In the genomic region with DNA sequence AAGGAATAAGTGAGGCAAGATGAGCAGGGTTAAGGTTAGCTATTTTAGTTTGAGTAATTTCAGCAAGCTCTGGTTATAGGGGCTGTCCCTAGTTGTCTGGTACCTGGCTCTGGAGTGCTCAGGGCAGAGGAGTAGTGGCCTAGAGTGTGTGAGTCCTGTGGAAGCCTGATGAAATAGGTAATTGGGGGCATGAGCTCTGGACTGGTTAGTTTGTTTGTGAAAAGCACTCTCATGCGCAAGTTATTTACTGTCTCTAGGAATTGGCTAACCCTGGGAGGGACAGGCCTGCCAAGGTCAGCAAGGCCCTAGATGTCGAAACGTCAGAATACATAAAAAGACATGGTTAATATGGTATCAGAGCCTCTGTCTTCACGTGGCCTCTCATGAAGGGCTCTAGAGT, we compare ENCODE assay signal across 21 cellular contexts.
DNase-seq lines count a peak whose midpoint lies in the region; ATAC-seq, FAIRE-seq and TF ChIP-seq lines count a peak whose summit lies in the region.
"Had no signal": no experiment of that assay in that cellular context is flagged by ENCODE, and none has a peak within 500 bp of the region (broad histone marks: within the 10 kb centered on the region; RNA-seq: fewer than 3 reads in every experiment).

No MANE protein-coding gene starts in this region.

- in situ Hi-C loops in HepG2 (cut with HindIII; ENCODE audit: extremely low pct_ligation_motif_present, low pct_unique_long_range_greater_than_20kb): no loop called here

- TF ChIP-seq EP300 in HepG2 (IDR thresholded peaks at IDR 0.05; ENCODE audit: low read depth in 2 of 2, low read length in 2 of 2): no peak
- no peak for TF ChIP-seq EP300 in HepG2 (CRISPR knock-in tag; IDR thresholded peaks at IDR 0.05; ENCODE audit: borderline replicate concordance)

- FAIRE-seq in HepG2 (lab: Jason Lieb, UNC): no peak
- FAIRE-seq: D721Med, GM12878, H54 had no signal

- H3K9ac ChIP-seq in OCI-LY3 (ENCODE audit: low read length): peak overlapping the region; percentile 44; the same call in 1 of the 2 replicates
- no peak overlapping the region for H3K9ac ChIP-seq in HepG2 (ENCODE audit: insufficient read depth, low read depth, low read length)
- H3K9ac ChIP-seq: BLaER1 had no signal

- peak overlapping the region; percentile 91 for H3K27ac ChIP-seq in OCI-LY3 (ENCODE audit: low read length)
- H3K27ac ChIP-seq in HepG2 (ENCODE audit: extremely low read length, insufficient read depth, low read length): no peak overlapping the region
- H3K27ac ChIP-seq: 22Rv1, BLaER1, C4-2B had no signal

- TF ChIP-seq RAD21 in HepG2 (CRISPR knock-in tag; IDR thresholded peaks at IDR 0.05): no peak

- TF ChIP-seq POLR2A in HepG2 (IDR thresholded peaks at IDR 0.05; ENCODE audit: insufficient read depth in 1 of 2, low read depth in 2 of 2, low read length in 2 of 2): no peak

- H3K9me3 ChIP-seq in OCI-LY3 (ENCODE audit: insufficient read depth, low read length) (no peaks in the 10 kb centered on the region), HepG2 (ENCODE audit: low read length) (peaks cover 18% of the 10 kb centered on the region; the same call in 1 of the 2 replicates)
- H3K9me3 ChIP-seq: BLaER1, HAP-1 had no signal

- intact Hi-C loops in HepG2 (cut with micrococcal nuclease; ENCODE audit: unreplicated experiment): no loop called here

- ATAC-seq in GM18868 (IDR thresholded peaks at IDR 0.05; ENCODE audit: unreplicated experiment) (peak; percentile 57), HepG2 (peak; percentile 99), GM21717 (IDR thresholded peaks at IDR 0.05; ENCODE audit: unreplicated experiment) (no peak)
- ATAC-seq: GM12878 had no signal

- H3K79me2 ChIP-seq in OCI-LY3 (ENCODE audit: low read length): no peaks in the 10 kb centered on the region
- no peaks in the 10 kb centered on the region for H3K79me2 ChIP-seq in HepG2 (ENCODE audit: insufficient read depth, low read length)

- no peak overlapping the region for H2AFZ ChIP-seq in OCI-LY3 (ENCODE audit: low read depth, low read length)
- no peak overlapping the region for H2AFZ ChIP-seq in HepG2 (ENCODE audit: low read length)

- no TSS peak for BruUV-seq in HepG2 (replicated peaks; lab: Mats Ljungman, UMichigan)

- H3K36me3 ChIP-seq in OCI-LY3 (replicated peaks; ENCODE audit: low read depth, low read length) (peaks cover 12% of the 10 kb centered on the region), HepG2 (replicated peaks in 1 of 2; ENCODE audit: control insufficient read depth in 1 of 2, insufficient read depth in 2 of 2, low read length in 2 of 2) (no peaks in the 10 kb centered on the region)
- H3K36me3 ChIP-seq: BLaER1, HAP-1 had no signal

- H3K4me2 ChIP-seq in OCI-LY3 (ENCODE audit: low read length): 0 out of 2 replicates have a peak overlapping the region, but pooled peaks have one; percentile 11
- no peak overlapping the region for H3K4me2 ChIP-seq in HepG2 (ENCODE audit: low read depth, low read length)
- H3K4me2 ChIP-seq: BLaER1 had no signal

- H3K4me1 ChIP-seq in OCI-LY3 (ENCODE audit: low read length) (peaks cover 38% of the 10 kb centered on the region), HepG2 (ENCODE audit: insufficient read depth, low read length) (no peaks in the 10 kb centered on the region; the same call in 1 of the 2 replicates)
- H3K4me1 ChIP-seq: BLaER1, HAP-1 had no signal

- WGBS in HepG2 (ENCODE audit: low lambda C conversion rate): 3% methylated on average over 4 of the region's 4 CpGs

- TF ChIP-seq CTCF in OCI-LY3 (IDR thresholded peaks at IDR 0.05; ENCODE audit: low read depth, low read length): no peak
- no peak for TF ChIP-seq CTCF in HepG2 (CRISPR knock-in tag; IDR thresholded peaks at IDR 0.05)

- DNase-seq in HepG2 (ENCODE audit: low spot score): peak; percentile 26
- no peak for DNase-seq in NCI-H1694 (lab: John Stamatoyannopoulos, UW)
- DNase-seq in HPDE6-E6E7 (ENCODE audit: extremely low spot score): no peak
- DNase-seq: CD4-positive, CD25-positive, alpha-beta regulatory T cell; CD8-positive, alpha-beta memory T cell; DMS 273 treated with DMSO at 0.1 percent for 48 hours; DMS79; EL; GDM1; GOT3; HFFc6 had no signal

- CTCF ChIA-PET in HepG2 (lab: Yijun Ruan, JAX; ENCODE audit: low intra/inter-chr PET ratio, low total read pairs): no interaction called here

- H3K4me3 ChIP-seq in OCI-LY3 (ENCODE audit: low read length) (no peak overlapping the region), HepG2 (replicated peaks in 1 of 3; ENCODE audit: insufficient read depth in 1 of 3, low read depth in 2 of 3, low read length in 3 of 3) (no peak overlapping the region)
- H3K4me3 ChIP-seq: BLaER1, GM12878, HAP-1 had no signal

- no peaks in the 10 kb centered on the region for H3K27me3 ChIP-seq in OCI-LY3 (ENCODE audit: low read depth, low read length)
- H3K27me3 ChIP-seq in HepG2 (ENCODE audit: control insufficient read depth in 1 of 2, insufficient read depth in 2 of 2, low read length in 2 of 2): no peaks in the 10 kb centered on the region
- H3K27me3 ChIP-seq: BLaER1 had no signal

- H4K20me1 ChIP-seq in OCI-LY3 (ENCODE audit: insufficient read depth, low read length) (no peaks in the 10 kb centered on the region), HepG2 (ENCODE audit: insufficient read depth, low read length) (no peaks in the 10 kb centered on the region)
- H4K20me1 ChIP-seq: BLaER1 had no signal

- POLR2A ChIA-PET in HepG2 (lab: Yijun Ruan, JAX): no interaction called here

TF ChIP-seq in HepG2, 621 proteins besides CTCF, POLR2A, EP300 and RAD21 (continues in another document):
- TF ChIP-seq TAF1 (CRISPR knock-in tag; IDR thresholded peaks at IDR 0.05) (no peak), U2AF2 (IDR thresholded peaks at IDR 0.05; ENCODE audit: low read depth, low read length) (no peak), DNMT1 (CRISPR knock-in tag; IDR thresholded peaks at IDR 0.05) (no peak), FOXP1 (IDR thresholded peaks at IDR 0.05) (no peak), FOXP1 (CRISPR knock-in tag; IDR thresholded peaks at IDR 0.05) (peak; percentile 66), CHCHD3 (CRISPR knock-in tag; IDR thresholded peaks at IDR 0.05) (no peak), TOPORS (CRISPR knock-in tag; IDR thresholded peaks at IDR 0.05) (no peak), ZBTB3 (CRISPR knock-in tag; IDR thresholded peaks at IDR 0.05; ENCODE audit: borderline replicate concordance, low read depth) (no peak), NFKB2 (CRISPR knock-in tag; IDR thresholded peaks at IDR 0.05; ENCODE audit: borderline replicate concordance) (no peak)
- TF ChIP-seq, protein P1, sequence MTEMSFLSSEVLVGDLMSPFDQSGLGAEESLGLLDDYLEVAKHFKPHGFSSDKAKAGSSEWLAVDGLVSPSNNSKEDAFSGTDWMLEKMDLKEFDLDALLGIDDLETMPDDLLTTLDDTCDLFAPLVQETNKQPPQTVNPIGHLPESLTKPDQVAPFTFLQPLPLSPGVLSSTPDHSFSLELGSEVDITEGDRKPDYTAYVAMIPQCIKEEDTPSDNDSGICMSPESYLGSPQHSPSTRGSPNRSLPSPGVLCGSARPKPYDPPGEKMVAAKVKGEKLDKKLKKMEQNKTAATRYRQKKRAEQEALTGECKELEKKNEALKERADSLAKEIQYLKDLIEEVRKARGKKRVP (CRISPR knock-in tag; IDR thresholded peaks at IDR 0.05): peak in 1 of 2 experiments; percentile 61; a peak in 2 of 4 replicates
- TF ChIP-seq, protein P2, sequence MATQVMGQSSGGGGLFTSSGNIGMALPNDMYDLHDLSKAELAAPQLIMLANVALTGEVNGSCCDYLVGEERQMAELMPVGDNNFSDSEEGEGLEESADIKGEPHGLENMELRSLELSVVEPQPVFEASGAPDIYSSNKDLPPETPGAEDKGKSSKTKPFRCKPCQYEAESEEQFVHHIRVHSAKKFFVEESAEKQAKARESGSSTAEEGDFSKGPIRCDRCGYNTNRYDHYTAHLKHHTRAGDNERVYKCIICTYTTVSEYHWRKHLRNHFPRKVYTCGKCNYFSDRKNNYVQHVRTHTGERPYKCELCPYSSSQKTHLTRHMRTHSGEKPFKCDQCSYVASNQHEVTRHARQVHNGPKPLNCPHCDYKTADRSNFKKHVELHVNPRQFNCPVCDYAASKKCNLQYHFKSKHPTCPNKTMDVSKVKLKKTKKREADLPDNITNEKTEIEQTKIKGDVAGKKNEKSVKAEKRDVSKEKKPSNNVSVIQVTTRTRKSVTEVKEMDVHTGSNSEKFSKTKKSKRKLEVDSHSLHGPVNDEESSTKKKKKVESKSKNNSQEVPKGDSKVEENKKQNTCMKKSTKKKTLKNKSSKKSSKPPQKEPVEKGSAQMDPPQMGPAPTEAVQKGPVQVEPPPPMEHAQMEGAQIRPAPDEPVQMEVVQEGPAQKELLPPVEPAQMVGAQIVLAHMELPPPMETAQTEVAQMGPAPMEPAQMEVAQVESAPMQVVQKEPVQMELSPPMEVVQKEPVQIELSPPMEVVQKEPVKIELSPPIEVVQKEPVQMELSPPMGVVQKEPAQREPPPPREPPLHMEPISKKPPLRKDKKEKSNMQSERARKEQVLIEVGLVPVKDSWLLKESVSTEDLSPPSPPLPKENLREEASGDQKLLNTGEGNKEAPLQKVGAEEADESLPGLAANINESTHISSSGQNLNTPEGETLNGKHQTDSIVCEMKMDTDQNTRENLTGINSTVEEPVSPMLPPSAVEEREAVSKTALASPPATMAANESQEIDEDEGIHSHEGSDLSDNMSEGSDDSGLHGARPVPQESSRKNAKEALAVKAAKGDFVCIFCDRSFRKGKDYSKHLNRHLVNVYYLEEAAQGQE (IDR thresholded peaks at IDR 0.05; ENCODE audit: borderline replicate concordance in 1 of 2, low read depth in 1 of 2, low read length in 2 of 2): no peak
- TF ChIP-seq, protein P3, sequence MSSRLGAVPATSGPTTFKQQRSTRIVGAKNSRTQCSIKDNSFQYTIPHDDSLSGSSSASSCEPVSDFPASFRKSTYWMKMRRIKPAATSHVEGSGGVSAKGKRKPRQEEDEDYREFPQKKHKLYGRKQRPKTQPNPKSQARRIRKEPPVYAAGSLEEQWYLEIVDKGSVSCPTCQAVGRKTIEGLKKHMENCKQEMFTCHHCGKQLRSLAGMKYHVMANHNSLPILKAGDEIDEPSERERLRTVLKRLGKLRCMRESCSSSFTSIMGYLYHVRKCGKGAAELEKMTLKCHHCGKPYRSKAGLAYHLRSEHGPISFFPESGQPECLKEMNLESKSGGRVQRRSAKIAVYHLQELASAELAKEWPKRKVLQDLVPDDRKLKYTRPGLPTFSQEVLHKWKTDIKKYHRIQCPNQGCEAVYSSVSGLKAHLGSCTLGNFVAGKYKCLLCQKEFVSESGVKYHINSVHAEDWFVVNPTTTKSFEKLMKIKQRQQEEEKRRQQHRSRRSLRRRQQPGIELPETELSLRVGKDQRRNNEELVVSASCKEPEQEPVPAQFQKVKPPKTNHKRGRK (CRISPR knock-in tag; IDR thresholded peaks at IDR 0.05): no peak
